18 cellular contexts compared by ENCODE assay signal in the genomic region with DNA sequence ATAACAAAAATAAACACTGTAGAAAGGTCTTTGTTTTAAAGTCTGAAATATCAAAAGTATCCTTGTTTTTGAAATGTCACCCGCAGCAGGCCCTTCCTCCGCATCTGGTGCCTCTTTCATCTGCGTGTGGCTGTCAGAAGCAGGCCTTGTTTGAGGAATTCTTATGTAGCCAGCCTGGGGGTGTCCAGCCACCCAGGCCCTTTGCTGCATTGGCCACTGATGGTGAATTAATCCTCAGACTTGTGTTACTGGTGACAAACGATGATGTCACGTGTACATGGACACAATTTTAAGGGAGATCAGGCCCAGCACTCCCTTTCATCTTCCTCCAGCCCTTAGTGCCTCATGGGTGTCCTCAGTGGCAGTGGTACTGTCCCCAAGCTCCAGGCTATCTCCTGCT.
DNase-seq lines count a peak whose midpoint lies in the region; ATAC-seq and TF ChIP-seq lines count a peak whose summit lies in the region.
"Had no signal": no experiment of that assay in that cellular context is flagged by ENCODE, and none has a peak within 500 bp of the region (broad histone marks: within the 10 kb centered on the region; RNA-seq: fewer than 3 reads in every experiment).

No MANE protein-coding gene starts in this region.

- H3K36me3 Mint-ChIP-seq in GM23338 (ENCODE audit: low read depth): no peaks in the 10 kb centered on the region
- H3K36me3 Mint-ChIP-seq in nephron progenitor cell (ENCODE audit: low read depth): no peaks in the 10 kb centered on the region

- peaks cover 15% of the 10 kb centered on the region; the same call in 1 of the 2 replicates for H3K4me1 ChIP-seq in GM23338 (ENCODE audit: insufficient read depth)
- H3K4me1 ChIP-seq: BE2C had no signal

- no peaks in the 10 kb centered on the region for H3K36me3 ChIP-seq in GM23338 (ENCODE audit: insufficient read depth)
- H3K36me3 ChIP-seq: BE2C had no signal

- no peak overlapping the region for H3K4me3 ChIP-seq in GM23338
- no peak overlapping the region for H3K4me3 ChIP-seq in dorsolateral prefrontal cortex
- H3K4me3 ChIP-seq: K562 had no signal

- no peaks in the 10 kb centered on the region for H3K27me3 ChIP-seq in GM23338 (ENCODE audit: insufficient read depth)
- no peaks in the 10 kb centered on the region for H3K27me3 ChIP-seq in dorsolateral prefrontal cortex
- H3K27me3 ChIP-seq: BE2C had no signal

- ATAC-seq in GM23338: no peak
- ATAC-seq in Right ventricle myocardium superior (ENCODE audit: poor library complexity): no peak
- ATAC-seq: HCT116, K562 had no signal

- intact Hi-C loops in dorsolateral prefrontal cortex (cut with DNase I): loop anchor here in 1 of 2 donors (10.0 kb wide), 1 partner anchor 206 kb away; the partner anchor contains the start of gene GALNT2
- intact Hi-C loops in Right ventricle myocardium superior (cut with DNase I): no loop called here

- H3K27me3 Mint-ChIP-seq in GM23338 (ENCODE audit: insufficient read depth, low read depth, poor library complexity) (peaks cover 7% of the 10 kb centered on the region), nephron progenitor cell (ENCODE audit: low read depth, poor library complexity) (peaks cover 24% of the 10 kb centered on the region)
- H3K27me3 Mint-ChIP-seq: CD4-positive, alpha-beta T cell had no signal

- H3K9me2 ChIP-seq in GM23338 (ENCODE audit: insufficient read depth): peaks cover 7% of the 10 kb centered on the region

- no peaks in the 10 kb centered on the region for H3K79me2 ChIP-seq in GM23338 (replicated peaks; ENCODE audit: insufficient read depth)

- H3K9me3 Mint-ChIP-seq in GM23338: no peaks in the 10 kb centered on the region
- no peaks in the 10 kb centered on the region for H3K9me3 Mint-ChIP-seq in nephron progenitor cell
- H3K9me3 Mint-ChIP-seq: CD4-positive, alpha-beta T cell had no signal

- H2AFZ ChIP-seq in GM23338: 0 out of 2 replicates have a peak overlapping the region, but pooled peaks have one; percentile 10

- DNase-seq in GM23338 (ENCODE audit: low spot score) (no peak), dorsolateral prefrontal cortex (peak in 3 of 10 donors; percentile 40 to 50 (median 47)), nephron progenitor cell (no peak), substantia nigra (lab: John Stamatoyannopoulos, UW) (peak in 4 of 49 donors; percentile 16 to 22 (median 17)), NCI-H1092 (lab: John Stamatoyannopoulos, UW) (no peak), NCI-H1092 treated with DMSO at 0.1 percent for 48 hours (lab: John Stamatoyannopoulos, UW) (no peak), Right ventricle myocardium superior (no peak)
- DNase-seq: BE2C; CD4-positive, alpha-beta T cell; DMS153; GF-D8; NCI-H1417; NCI-H187; NCI-H226; NCI-H524 treated with DMSO at 0.1 percent for 48 hours had no signal

- H3K4me1 Mint-ChIP-seq in GM23338 (peaks cover 16% of the 10 kb centered on the region), nephron progenitor cell (peaks cover 37% of the 10 kb centered on the region)

- H4K20me1 ChIP-seq in GM23338 (replicated peaks; ENCODE audit: insufficient read depth): no peaks in the 10 kb centered on the region

- no peak for TF ChIP-seq CTCF in GM23338 (conservative IDR thresholded peaks at IDR 0.05; ENCODE audit: low read depth in 2 of 2)
- no peak for TF ChIP-seq CTCF in dorsolateral prefrontal cortex (IDR thresholded peaks at IDR 0.05 in 54 of 56, conservative IDR thresholded peaks at IDR 0.05 in 2 of 56; ENCODE audit: low read depth in 1 of 56, partially characterized antibody in 56 of 56)
- TF ChIP-seq CTCF in nephron progenitor cell (IDR thresholded peaks at IDR 0.05): no peak

- no peak overlapping the region for H3K4me2 ChIP-seq in GM23338

- H3F3A ChIP-seq in GM23338 (replicated peaks; ENCODE audit: low read depth): no peaks in the 10 kb centered on the region

- H3K27ac ChIP-seq in GM23338 (ENCODE audit: low read depth) (no peak overlapping the region), dorsolateral prefrontal cortex (peak overlapping the region in 57 of 59 donors; percentile 19 to 89 (median 74)), substantia nigra (ENCODE audit: low read depth, low read length, poor library complexity, severe bottlenecking) (peak overlapping the region; percentile 76)
- H3K27ac ChIP-seq: RWPE1 had no signal

- H3K27ac Mint-ChIP-seq in GM23338 (no peak overlapping the region), nephron progenitor cell (peak overlapping the region; percentile 8)
- H3K27ac Mint-ChIP-seq: CD4-positive, alpha-beta T cell had no signal

- H3K4me3 Mint-ChIP-seq in GM23338: no peak overlapping the region
- no peak overlapping the region for H3K4me3 Mint-ChIP-seq in nephron progenitor cell
- H3K4me3 Mint-ChIP-seq: CD4-positive, alpha-beta T cell had no signal

TF ChIP-seq in GM23338, 12 proteins besides CTCF, POLR2A, EP300 and RAD21 (continues in another document):
- no peak for TF ChIP-seq REST (IDR thresholded peaks at IDR 0.05; ENCODE audit: unreplicated experiment)
- no peak for TF ChIP-seq CREB1 (CRISPR knock-in tag; IDR thresholded peaks at IDR 0.05; ENCODE audit: low read depth)
- TF ChIP-seq JUNB (IDR thresholded peaks at IDR 0.05; ENCODE audit: unreplicated experiment): no peak
- TF ChIP-seq ZNF331 (CRISPR knock-in tag; IDR thresholded peaks at IDR 0.05; ENCODE audit: low read depth): no peak
- no peak for TF ChIP-seq ZNF114 (CRISPR knock-in tag; IDR thresholded peaks at IDR 0.05)
- no peak for TF ChIP-seq POLR2AphosphoS5 (IDR thresholded peaks at IDR 0.05; ENCODE audit: low read depth)
- TF ChIP-seq ETS1 (IDR thresholded peaks at IDR 0.05): no peak
- TF ChIP-seq EZH2 (IDR thresholded peaks at IDR 0.05; ENCODE audit: low read depth, unreplicated experiment): no peak
- TF ChIP-seq NANOG (IDR thresholded peaks at IDR 0.05; ENCODE audit: borderline replicate concordance): no peak
- no peak for TF ChIP-seq EZH2phosphoT487 (IDR thresholded peaks at IDR 0.05; ENCODE audit: unreplicated experiment)
